Comparison of ENCODE assay signal across 1 cellular context in genomic region chr5:177494356-177495195, GRCh38.
TF ChIP-seq lines count a peak whose summit lies in the region.

No MANE protein-coding gene starts in this region.

TF ChIP-seq in K562, 482 proteins besides CTCF, POLR2A, EP300 and RAD21 (continued from another document and continues in another):
- TF ChIP-seq ELK3 (CRISPR knock-in tag; IDR thresholded peaks at IDR 0.05) = no peak
- no peak for TF ChIP-seq ADNP (tag; IDR thresholded peaks at IDR 0.05)
- peak; percentile 56; the same call in 1 of the 2 replicates for TF ChIP-seq JUND (IDR thresholded peaks at IDR 0.05; ENCODE audit: borderline replicate concordance, low read depth, low read length)
- peak; percentile 13; the same call in 1 of the 3 replicates for TF ChIP-seq JUND (tag; IDR thresholded peaks at IDR 0.05; ENCODE audit: borderline replicate concordance, low read depth, low read length)
- TF ChIP-seq MYNN (IDR thresholded peaks at IDR 0.05) = peak; percentile 49; the same call in 1 of the 2 replicates
- no peak for TF ChIP-seq MYNN (CRISPR knock-in tag; IDR thresholded peaks at IDR 0.05)
- no peak for TF ChIP-seq ZNF407 (IDR thresholded peaks at IDR 0.05; ENCODE audit: low read depth)
- no peak for TF ChIP-seq POU5F1 (IDR thresholded peaks at IDR 0.05; ENCODE audit: borderline replicate concordance, low read depth, low read length, partially characterized antibody)
- TF ChIP-seq ZNF740 (CRISPR knock-in tag; IDR thresholded peaks at IDR 0.05) = no peak
- no peak for TF ChIP-seq ZNF740 (tag; IDR thresholded peaks at IDR 0.05)
- no peak for TF ChIP-seq POLR2H (tag; IDR thresholded peaks at IDR 0.05; ENCODE audit: low read depth)
- TF ChIP-seq POLR2AphosphoS5 (IDR thresholded peaks at IDR 0.05; ENCODE audit: control insufficient read depth, insufficient read depth, low read depth, low read length) = 0 out of 2 replicates have a peak, but pooled peaks have one; percentile 11
- no peak for TF ChIP-seq ESRRB (CRISPR knock-in tag; IDR thresholded peaks at IDR 0.05; ENCODE audit: borderline replicate concordance)
- TF ChIP-seq DACH1 (IDR thresholded peaks at IDR 0.05; ENCODE audit: partially characterized antibody) = no peak
- no peak for TF ChIP-seq ZFX (CRISPR knock-in tag; IDR thresholded peaks at IDR 0.05)
- TF ChIP-seq ZNF444 (CRISPR knock-in tag; IDR thresholded peaks at IDR 0.05) = no peak
- no peak for TF ChIP-seq ZNF436 (CRISPR knock-in tag; IDR thresholded peaks at IDR 0.05)
- no peak for TF ChIP-seq ZNF830 (CRISPR knock-in tag; IDR thresholded peaks at IDR 0.05)
- TF ChIP-seq MYC (IDR thresholded peaks at IDR 0.05; ENCODE audit: low read depth, low read length) = no peak
- no peak for TF ChIP-seq MYC (CRISPR knock-in tag; IDR thresholded peaks at IDR 0.05; ENCODE audit: borderline replicate concordance, low read depth)
- no peak for TF ChIP-seq SETDB1 (IDR thresholded peaks at IDR 0.05; ENCODE audit: low read length)
- no peak for TF ChIP-seq PCBP1 (IDR thresholded peaks at IDR 0.05; ENCODE audit: low read depth, low read length, poor library complexity, severe bottlenecking)
- TF ChIP-seq MED1 (CRISPR knock-in tag; IDR thresholded peaks at IDR 0.05; ENCODE audit: borderline replicate concordance) = no peak
- no peak for TF ChIP-seq WHSC1 (IDR thresholded peaks at IDR 0.05; ENCODE audit: low read length)
- no peak for TF ChIP-seq RREB1 (CRISPR knock-in tag; IDR thresholded peaks at IDR 0.05)
- TF ChIP-seq MTA2 (IDR thresholded peaks at IDR 0.05; ENCODE audit: low read depth) = no peak
- no peak for TF ChIP-seq HOXB6 (CRISPR knock-in tag; IDR thresholded peaks at IDR 0.05; ENCODE audit: borderline replicate concordance)
- TF ChIP-seq THAP12 (CRISPR knock-in tag; IDR thresholded peaks at IDR 0.05) = no peak
- no peak for TF ChIP-seq CREB3L1 (IDR thresholded peaks at IDR 0.05; ENCODE audit: borderline replicate concordance, low read depth)
- peak; percentile 84 for TF ChIP-seq ATF3 (IDR thresholded peaks at IDR 0.05)
- no peak for TF ChIP-seq ATF3 (CRISPR knock-in tag; conservative IDR thresholded peaks at IDR 0.05)
- 0 out of 2 replicates have a peak, but pooled peaks have one; percentile 18 for TF ChIP-seq EGR1 (conservative IDR thresholded peaks at IDR 0.05)
- TF ChIP-seq ATF7 (IDR thresholded peaks at IDR 0.05) = peak; percentile 72; the same call in 1 of the 2 replicates
- no peak for TF ChIP-seq GATAD2A (IDR thresholded peaks at IDR 0.05)
- no peak for TF ChIP-seq GABPA (tag; conservative IDR thresholded peaks at IDR 0.05; ENCODE audit: low read depth)
- no peak for TF ChIP-seq FIP1L1 (IDR thresholded peaks at IDR 0.05; ENCODE audit: low read depth, low read length, poor library complexity, severe bottlenecking)
- no peak for TF ChIP-seq BRF2 (IDR thresholded peaks at IDR 0.05; ENCODE audit: borderline replicate concordance, insufficient read depth, insufficient read length)
- TF ChIP-seq ETV1 (tag; conservative IDR thresholded peaks at IDR 0.05; ENCODE audit: low read depth) = peak; percentile 39; the same call in 1 of the 2 replicates
- no peak for TF ChIP-seq SIX5 (IDR thresholded peaks at IDR 0.05; ENCODE audit: borderline replicate concordance in 1 of 2, insufficient read depth in 1 of 2, low read depth in 1 of 2, low read length in 2 of 2)
- TF ChIP-seq TCFL5 (CRISPR knock-in tag; conservative IDR thresholded peaks at IDR 0.05) = no peak
- no peak for TF ChIP-seq RBM25 (IDR thresholded peaks at IDR 0.05; ENCODE audit: low read depth, low read length, severe bottlenecking)
